Comparison of ENCODE assay signal across 20 cellular contexts in genomic region chr19:11426656-11427055, GRCh38. TPM values are rescaled to one million over a fixed set of nuclear protein-coding genes. Genes with fewer than 3 reads are reported as not detected.
DNase-seq lines count a peak whose midpoint lies in the region; ATAC-seq, FAIRE-seq and TF ChIP-seq lines count a peak whose summit lies in the region.
"Had no signal": no experiment of that assay in that cellular context is flagged by ENCODE, and none has a peak within 500 bp of the region (broad histone marks: within the 10 kb centered on the region; RNA-seq: fewer than 3 reads in every experiment).

No MANE protein-coding gene starts in this region.

- peak; percentile 34 for DNase-seq in natural killer cell treated with Interleukin-12 subunit alpha and Interleukin-12 subunit beta and Interleukin-15 and Interleukin-18, amount 100 ng/mL, for 72 hours (ENCODE audit: low spot score)
- DNase-seq in natural killer cell (no peak), K562 (ENCODE audit: extremely low read depth in 1 of 4, low spot score in 3 of 4) (peak in 1 of 4 experiments; percentile 2), medulla oblongata (ENCODE audit: extremely low spot score) (no peak), pons (ENCODE audit: low spot score) (no peak)
- DNase-seq: CD4-positive, CD25-positive, alpha-beta regulatory T cell; CD8-positive, alpha-beta memory T cell; COR-L47; DMS 273 treated with DMSO at 0.1 percent for 48 hours; DMS53; DND-41; EL had no signal

- no peaks in the 10 kb centered on the region for H3K36me3 ChIP-seq in K562 (ENCODE audit: control insufficient read depth, insufficient read depth, low read length)
- H3K36me3 ChIP-seq: BLaER1 treated with 17β-estradiol and CSF1 and Interleukin-3, amounts not matched to agents 10 nM and 100 nM had no signal

- H3K36me3 Mint-ChIP-seq in natural killer cell treated with Interleukin-12 subunit alpha and Interleukin-12 subunit beta and Interleukin-15 and Interleukin-18, amount 100 ng/mL, for 72 hours, result no peaks in the 10 kb centered on the region
- no peaks in the 10 kb centered on the region for H3K36me3 Mint-ChIP-seq in natural killer cell
- H3K36me3 Mint-ChIP-seq: CD4-positive, CD25-positive, alpha-beta regulatory T cell; CD8-positive, alpha-beta memory T cell had no signal

- no peak overlapping the region for H3K27ac Mint-ChIP-seq in natural killer cell treated with Interleukin-12 subunit alpha and Interleukin-12 subunit beta and Interleukin-15 and Interleukin-18, amount 100 ng/mL, for 72 hours
- no peak overlapping the region for H3K27ac Mint-ChIP-seq in natural killer cell
- H3K27ac Mint-ChIP-seq: B cell; CD4-positive, CD25-positive, alpha-beta regulatory T cell; CD8-positive, alpha-beta memory T cell had no signal

- TF ChIP-seq EP300 in K562 (IDR thresholded peaks at IDR 0.05; ENCODE audit: low read length), result no peak

- TF ChIP-seq RAD21 in K562 (CRISPR knock-in tag; conservative IDR thresholded peaks at IDR 0.05 in 1 of 2, IDR thresholded peaks at IDR 0.05 in 1 of 2), result no peak

- no peak for ATAC-seq in natural killer cell treated with Interleukin-12 subunit alpha and Interleukin-12 subunit beta and Interleukin-15 and Interleukin-18, amount 100 ng/mL, for 72 hours
- ATAC-seq in natural killer cell (no peak), K562 (no peak)
- ATAC-seq: GM12878, HCT116 had no signal

- no peak overlapping the region for H3K4me2 ChIP-seq in K562 (ENCODE audit: insufficient read depth, low read length)
- H3K4me2 ChIP-seq: BLaER1 treated with 17β-estradiol and CSF1 and Interleukin-3, amounts not matched to agents 10 nM and 100 nM; KMS-11 had no signal

- CTCF ChIA-PET in K562 (lab: Yijun Ruan, JAX; ENCODE audit: low intra/inter-chr PET ratio), result no interaction called here

- H3K4me1 Mint-ChIP-seq in natural killer cell treated with Interleukin-12 subunit alpha and Interleukin-12 subunit beta and Interleukin-15 and Interleukin-18, amount 100 ng/mL, for 72 hours (ENCODE audit: low read depth in 2 of 2), result peaks cover 14 to 17% of the 10 kb centered on the region in 2 donors
- peaks cover 18 to 24% of the 10 kb centered on the region in 2 donors for H3K4me1 Mint-ChIP-seq in natural killer cell

- 0 out of 2 replicates have a peak overlapping the region, but pooled peaks have one; percentile 14 for H2AFZ ChIP-seq in K562 (ENCODE audit: low read depth, low read length)

- no peaks in the 10 kb centered on the region; the same call in 1 of the 2 replicates for H3K9me3 ChIP-seq in K562 (replicated peaks; ENCODE audit: control insufficient read depth, insufficient read depth, low read depth, low read length)

- H3K27ac ChIP-seq in K562 (ENCODE audit: extremely low read depth, low read depth, low read length), result no peak overlapping the region
- H3K27ac ChIP-seq: BLaER1 treated with 17β-estradiol and CSF1 and Interleukin-3, amounts not matched to agents 10 nM and 100 nM; KMS-11 had no signal

- no peak for TF ChIP-seq POLR2A in K562 (conservative IDR thresholded peaks at IDR 0.05)

- 66% methylated on average over 16 of the region's 19 CpGs for WGBS in K562 (ENCODE audit: insufficient coverage, low coverage, missing lambda C conversion rate)

- H3K9ac ChIP-seq in K562 (ENCODE audit: insufficient read depth in 1 of 2, low read depth in 2 of 2, low read length in 2 of 2), result peak overlapping the region in 1 of 2 experiments; percentile 61; a peak in 2 of 4 replicates
- H3K9ac ChIP-seq: BLaER1 treated with 17β-estradiol and CSF1 and Interleukin-3, amounts not matched to agents 10 nM and 100 nM; KMS-11 had no signal

- no peak overlapping the region for H3K4me3 ChIP-seq in K562
- H3K4me3 ChIP-seq: BLaER1 treated with 17β-estradiol and CSF1 and Interleukin-3, amounts not matched to agents 10 nM and 100 nM; GM12878 had no signal

- no peaks in the 10 kb centered on the region for H4K20me1 ChIP-seq in K562 (replicated peaks; ENCODE audit: control insufficient read depth, insufficient read depth, low read length)

- H3K9me1 ChIP-seq in K562 (ENCODE audit: control insufficient read depth, insufficient read depth, low read length), result no peaks in the 10 kb centered on the region

- intact Hi-C loops in natural killer cell (cut with micrococcal nuclease) (no loop called here), K562 (cut with micrococcal nuclease) (no loop called here)

- no peaks in the 10 kb centered on the region for H3K27me3 ChIP-seq in K562 (ENCODE audit: control insufficient read depth in 2 of 2, insufficient read depth in 2 of 2, low read length in 2 of 2)

- H3K4me3 Mint-ChIP-seq in natural killer cell treated with Interleukin-12 subunit alpha and Interleukin-12 subunit beta and Interleukin-15 and Interleukin-18, amount 100 ng/mL, for 72 hours, result no peak overlapping the region
- H3K4me3 Mint-ChIP-seq in natural killer cell, result no peak overlapping the region
- H3K4me3 Mint-ChIP-seq: B cell; CD4-positive, CD25-positive, alpha-beta regulatory T cell; CD8-positive, alpha-beta memory T cell had no signal

- POLR2A ChIA-PET in K562 (lab: Yijun Ruan, JAX), result interaction anchor here (0.6 kb wide), 2 partner anchors 101 to 171 kb away, joined by 3 to 5 read pairs; no protein-coding TSS in a partner anchor

- TF ChIP-seq CTCF in natural killer cell (IDR thresholded peaks at IDR 0.05) (no peak), K562 (IDR thresholded peaks at IDR 0.05 in 2 of 3, conservative IDR thresholded peaks at IDR 0.05 in 1 of 3; ENCODE audit: insufficient read depth in 2 of 3, low read depth in 1 of 3, low read length in 3 of 3) (no peak)

- no peaks in the 10 kb centered on the region for H3K9me3 Mint-ChIP-seq in natural killer cell treated with Interleukin-12 subunit alpha and Interleukin-12 subunit beta and Interleukin-15 and Interleukin-18, amount 100 ng/mL, for 72 hours
- no peaks in the 10 kb centered on the region for H3K9me3 Mint-ChIP-seq in natural killer cell
- H3K9me3 Mint-ChIP-seq: CD4-positive, CD25-positive, alpha-beta regulatory T cell; CD8-positive, alpha-beta memory T cell had no signal

- no peaks in the 10 kb centered on the region for H3K79me2 ChIP-seq in K562 (ENCODE audit: control insufficient read depth, insufficient read depth, low read length)

- H3K27me3 Mint-ChIP-seq in natural killer cell treated with Interleukin-12 subunit alpha and Interleukin-12 subunit beta and Interleukin-15 and Interleukin-18, amount 100 ng/mL, for 72 hours, result peaks cover 13 to 14% of the 10 kb centered on the region in 2 donors
- peaks cover 14 to 16% of the 10 kb centered on the region in 2 donors for H3K27me3 Mint-ChIP-seq in natural killer cell (ENCODE audit: low read depth in 2 of 2)

- in situ Hi-C loops in K562 (cut with MboI), result no loop called here

- FAIRE-seq in K562 (lab: Jason Lieb, UNC), result no peak
- FAIRE-seq: GM12878, GM19239 had no signal

- BruUV-seq in K562 (replicated peaks; lab: Mats Ljungman, UMichigan), result no TSS peak

- peaks cover 0 to 38% of the 10 kb centered on the region in 2 experiments; a peak in 3 of 5 replicates for H3K4me1 ChIP-seq in K562 (replicated peaks in 1 of 2; ENCODE audit: control insufficient read depth in 2 of 2, insufficient read depth in 2 of 2, low read length in 2 of 2)

RNA-seq across cellular contexts. Expression of gene RGL3, which starts 7.5 kb away (rescaled TPM):
- not detected for total RNA-seq in natural killer cell treated with Interleukin-12 subunit alpha and Interleukin-12 subunit beta and Interleukin-15 and Interleukin-18, amount 100 ng/mL, for 72 hours
- total RNA-seq in natural killer cell (under 1 TPM in 1 of 3 donors, not detected in 2; 0.48 TPM), K562 (2014; rRNA removed) (0.16 and 0.32 TPM in 2 replicates), K562 (2014; rRNA removed; fragmentation: Illumina TruSeq; extraction: Trizol) (not detected in 2 replicates), K562 (2015; rRNA removed; fragmentation: Illumina TruSeq; extraction: Trizol) (0.11 TPM in 1 of 2 replicates, not detected in the other), K562 (2021) (0.40 and 0.58 TPM in 2 replicates)
- 1.2 and 4.6 TPM in 2 replicates for total RNA-seq in K562 (2011; cell fraction: chromatin; rRNA removed; ENCODE audit: low replicate concordance)
- total RNA-seq in K562 (2011; cell fraction: nucleolus; rRNA removed), result 1.3 and 1.5 TPM in 2 replicates
- total RNA-seq in K562 (2011; cell fraction: nucleoplasm; rRNA removed), result 0.38 and 2.1 TPM in 2 replicates
- polyA plus RNA-seq in K562 (2011; rRNA removed) (0.26 and 0.61 TPM in 2 replicates), K562 (2014; fragmentation: Illumina TruSeq; extraction: Trizol) (0.22 TPM in 2 replicates), K562 (2014; fragmentation: Nextera tagmentation; extraction: Ambion mirVana) (not detected), K562 (2014; rRNA removed) (0.09 and 0.12 TPM in 2 replicates)
- polyA plus RNA-seq in K562 (2011; cell fraction: cytosol; rRNA removed), result 0.34 and 0.40 TPM in 2 replicates
- 2.1 and 3.0 TPM in 2 replicates for polyA plus RNA-seq in K562 (2011; cell fraction: nucleus; rRNA removed)
- polyA plus RNA-seq in K562 (2012), result 0.52 and 1.4 TPM in 2 replicates
- polyA minus RNA-seq in K562 (2011; rRNA and poly(A)+ RNA removed), result 0.14 TPM in 1 of 2 replicates, not detected in the other
- polyA minus RNA-seq in K562 (2011; cell fraction: cytosol; rRNA and poly(A)+ RNA removed), result 2.7 TPM in 1 of 2 replicates, not detected in the other
- 0.33 and 0.67 TPM in 2 replicates for polyA minus RNA-seq in K562 (2011; cell fraction: nucleus; rRNA and poly(A)+ RNA removed)
- total RNA-seq: CD4-positive, CD25-positive, alpha-beta regulatory T cell; CD8-positive, alpha-beta memory T cell; G401; GM12878; H4 had no signal
- polyA plus RNA-seq: CD4-positive, CD25-positive, alpha-beta regulatory T cell; CD8-positive, alpha-beta memory T cell; GM12878 had no signal

RNA-seq across cellular contexts. Expression of gene ODAD3, which starts 8.3 kb away (rescaled TPM):
- not detected for total RNA-seq in natural killer cell treated with Interleukin-12 subunit alpha and Interleukin-12 subunit beta and Interleukin-15 and Interleukin-18, amount 100 ng/mL, for 72 hours
- total RNA-seq in natural killer cell (not detected), K562 (2014; rRNA removed) (0.08 and 0.14 TPM in 2 replicates), K562 (2014; rRNA removed; fragmentation: Illumina TruSeq; extraction: Trizol) (0.11 TPM in 1 of 2 replicates, not detected in the other), K562 (2015; rRNA removed; fragmentation: Illumina TruSeq; extraction: Trizol) (0.08 TPM in 1 of 2 replicates, not detected in the other), K562 (2021) (0.18 and 0.51 TPM in 2 replicates)
- total RNA-seq in K562 (2011; cell fraction: chromatin; rRNA removed; ENCODE audit: low replicate concordance), result 0.25 and 0.74 TPM in 2 replicates
- total RNA-seq in K562 (2011; cell fraction: nucleolus; rRNA removed), result 0.26 and 1.2 TPM in 2 replicates
- total RNA-seq in K562 (2011; cell fraction: nucleoplasm; rRNA removed), result 0.29 TPM in 1 of 2 replicates, not detected in the other
- polyA plus RNA-seq in K562 (2011; rRNA removed) (0.19 TPM in 1 of 2 replicates, not detected in the other), K562 (2014; fragmentation: Illumina TruSeq; extraction: Trizol) (0.08 and 0.12 TPM in 2 replicates), K562 (2014; fragmentation: Nextera tagmentation; extraction: Ambion mirVana) (under 1 TPM; 0.07 to 0.18 TPM), K562 (2014; rRNA removed) (0.72 and 1.5 TPM in 2 replicates)
- polyA plus RNA-seq in K562 (2011; cell fraction: cytosol; rRNA removed), result 0.12 TPM in 2 replicates
- polyA plus RNA-seq in K562 (2011; cell fraction: nucleus; rRNA removed), result 0.54 and 0.66 TPM in 2 replicates
- 0.16 and 0.19 TPM in 2 replicates for polyA plus RNA-seq in K562 (2012)
- not detected in 2 replicates for polyA minus RNA-seq in K562 (2011; rRNA and poly(A)+ RNA removed)
- not detected in 2 replicates for polyA minus RNA-seq in K562 (2011; cell fraction: cytosol; rRNA and poly(A)+ RNA removed)
- polyA minus RNA-seq in K562 (2011; cell fraction: nucleus; rRNA and poly(A)+ RNA removed), result 0.13 and 0.22 TPM in 2 replicates
- total RNA-seq: CD4-positive, CD25-positive, alpha-beta regulatory T cell had no signal
- polyA plus RNA-seq: CD4-positive, CD25-positive, alpha-beta regulatory T cell; CD8-positive, alpha-beta memory T cell had no signal

RNA-seq across cellular contexts. Expression of gene PRKCSH, which starts 8.8 kb away (rescaled TPM):
- total RNA-seq in natural killer cell treated with Interleukin-12 subunit alpha and Interleukin-12 subunit beta and Interleukin-15 and Interleukin-18, amount 100 ng/mL, for 72 hours, result 100 to 1,000 TPM; 303 to 321 TPM
- total RNA-seq in natural killer cell (100 to 1,000 TPM; 320 to 367 (median 327) TPM), K562 (2014; rRNA removed) (99.4 and 135 TPM in 2 replicates), K562 (2014; rRNA removed; fragmentation: Illumina TruSeq; extraction: Trizol) (25.6 and 28.4 TPM in 2 replicates), K562 (2015; rRNA removed; fragmentation: Illumina TruSeq; extraction: Trizol) (48.1 and 52.1 TPM in 2 replicates), K562 (2021) (297 and 303 TPM in 2 replicates)
- total RNA-seq in K562 (2011; cell fraction: chromatin; rRNA removed; ENCODE audit: low replicate concordance), result 161 and 438 TPM in 2 replicates
- total RNA-seq in K562 (2011; cell fraction: nucleolus; rRNA removed), result 419 and 446 TPM in 2 replicates
- 236 and 271 TPM in 2 replicates for total RNA-seq in K562 (2011; cell fraction: nucleoplasm; rRNA removed)
- polyA plus RNA-seq in K562 (2011; rRNA removed) (39.1 and 96.2 TPM in 2 replicates), K562 (2014; fragmentation: Illumina TruSeq; extraction: Trizol) (155 and 235 TPM in 2 replicates), K562 (2014; fragmentation: Nextera tagmentation; extraction: Ambion mirVana) (1 to 10 TPM; 2.3 to 6.9 TPM), K562 (2014; rRNA removed) (76.5 and 88.9 TPM in 2 replicates)
- 68.3 and 79.6 TPM in 2 replicates for polyA plus RNA-seq in K562 (2011; cell fraction: cytosol; rRNA removed)
- 221 and 243 TPM in 2 replicates for polyA plus RNA-seq in K562 (2011; cell fraction: nucleus; rRNA removed)
- 242 and 451 TPM in 2 replicates for polyA plus RNA-seq in K562 (2012)
- polyA minus RNA-seq in K562 (2011; rRNA and poly(A)+ RNA removed), result 31.6 and 32.5 TPM in 2 replicates
- polyA minus RNA-seq in K562 (2011; cell fraction: cytosol; rRNA and poly(A)+ RNA removed), result 147 and 227 TPM in 2 replicates
- polyA minus RNA-seq in K562 (2011; cell fraction: nucleus; rRNA and poly(A)+ RNA removed), result 56.5 and 75.8 TPM in 2 replicates

RNA-seq across cellular contexts. Expression of gene EPOR, which starts 42.5 kb away (rescaled TPM):
- 1 to 10 TPM; 3.0 to 5.1 TPM for total RNA-seq in natural killer cell treated with Interleukin-12 subunit alpha and Interleukin-12 subunit beta and Interleukin-15 and Interleukin-18, amount 100 ng/mL, for 72 hours
- total RNA-seq in natural killer cell (10 to 100 TPM in 2 of 3 donors, 1 to 10 TPM in 1; 7.6 to 10.7 (median 10.3) TPM), K562 (2014; rRNA removed) (10.0 and 14.7 TPM in 2 replicates), K562 (2014; rRNA removed; fragmentation: Illumina TruSeq; extraction: Trizol) (2.8 and 3.3 TPM in 2 replicates), K562 (2015; rRNA removed; fragmentation: Illumina TruSeq; extraction: Trizol) (5.0 and 5.2 TPM in 2 replicates), K562 (2021) (14.1 and 15.6 TPM in 2 replicates)
- total RNA-seq in K562 (2011; cell fraction: chromatin; rRNA removed; ENCODE audit: low replicate concordance), result 15.0 and 49.1 TPM in 2 replicates
- 46.8 and 47.2 TPM in 2 replicates for total RNA-seq in K562 (2011; cell fraction: nucleolus; rRNA removed)
- 28.8 and 30.8 TPM in 2 replicates for total RNA-seq in K562 (2011; cell fraction: nucleoplasm; rRNA removed)
- polyA plus RNA-seq in K562 (2011; rRNA removed) (8.7 and 9.2 TPM in 2 replicates), K562 (2014; fragmentation: Illumina TruSeq; extraction: Trizol) (8.5 and 8.9 TPM in 2 replicates), K562 (2014; fragmentation: Nextera tagmentation; extraction: Ambion mirVana) (1 to 10 TPM; 1.3 TPM), K562 (2014; rRNA removed) (17.0 and 17.9 TPM in 2 replicates)
- polyA plus RNA-seq in K562 (2011; cell fraction: cytosol; rRNA removed), result 7.9 and 28.0 TPM in 2 replicates
- 17.3 and 44.3 TPM in 2 replicates for polyA plus RNA-seq in K562 (2011; cell fraction: nucleus; rRNA removed)
- 11.3 and 13.7 TPM in 2 replicates for polyA plus RNA-seq in K562 (2012)
- 1.9 and 4.3 TPM in 2 replicates for polyA minus RNA-seq in K562 (2011; rRNA and poly(A)+ RNA removed)
- 6.1 and 8.2 TPM in 2 replicates for polyA minus RNA-seq in K562 (2011; cell fraction: cytosol; rRNA and poly(A)+ RNA removed)
- 5.2 and 6.9 TPM in 2 replicates for polyA minus RNA-seq in K562 (2011; cell fraction: nucleus; rRNA and poly(A)+ RNA removed)

RNA-seq across cellular contexts. Expression of gene SWSAP1, which starts 52.2 kb away (rescaled TPM):
- 1 to 10 TPM; 1.6 to 3.0 TPM for total RNA-seq in natural killer cell treated with Interleukin-12 subunit alpha and Interleukin-12 subunit beta and Interleukin-15 and Interleukin-18, amount 100 ng/mL, for 72 hours
- total RNA-seq in natural killer cell, result 1 to 10 TPM; 2.1 to 2.9 (median 2.8) TPM
- 1.5 and 2.6 TPM in 2 replicates for total RNA-seq in K562 (2011; cell fraction: chromatin; rRNA removed; ENCODE audit: low replicate concordance)
- 2.6 and 3.5 TPM in 2 replicates for total RNA-seq in K562 (2011; cell fraction: nucleolus; rRNA removed)
- 2.3 and 3.1 TPM in 2 replicates for total RNA-seq in K562 (2011; cell fraction: nucleoplasm; rRNA removed)
- 2.8 and 3.9 TPM in 2 replicates for total RNA-seq in K562 (2014; rRNA removed)
- total RNA-seq in K562 (2014; rRNA removed; fragmentation: Illumina TruSeq; extraction: Trizol), result 0.77 and 0.80 TPM in 2 replicates
- total RNA-seq in K562 (2015; rRNA removed; fragmentation: Illumina TruSeq; extraction: Trizol), result 1.9 and 2.3 TPM in 2 replicates
- 2.5 and 3.0 TPM in 2 replicates for total RNA-seq in K562 (2021)
- 1.3 and 1.8 TPM in 2 replicates for polyA plus RNA-seq in K562 (2011; rRNA removed)
- polyA plus RNA-seq in K562 (2011; cell fraction: cytosol; rRNA removed), result 1.9 and 3.2 TPM in 2 replicates
- 1.2 and 1.3 TPM in 2 replicates for polyA plus RNA-seq in K562 (2011; cell fraction: nucleus; rRNA removed)
- 2.9 and 3.1 TPM in 2 replicates for polyA plus RNA-seq in K562 (2012)
- polyA plus RNA-seq in K562 (2014; fragmentation: Illumina TruSeq; extraction: Trizol), result 1.7 and 2.6 TPM in 2 replicates
- polyA plus RNA-seq in K562 (2014; fragmentation: Nextera tagmentation; extraction: Ambion mirVana), result under 1 TPM; 0.18 to 0.73 TPM
- polyA plus RNA-seq in K562 (2014; rRNA removed), result 2.0 and 4.3 TPM in 2 replicates
- 0.51 and 0.67 TPM in 2 replicates for polyA minus RNA-seq in K562 (2011; rRNA and poly(A)+ RNA removed)
- 0.48 TPM in 1 of 2 replicates, not detected in the other for polyA minus RNA-seq in K562 (2011; cell fraction: cytosol; rRNA and poly(A)+ RNA removed)
- polyA minus RNA-seq in K562 (2011; cell fraction: nucleus; rRNA and poly(A)+ RNA removed), result 0.54 and 2.1 TPM in 2 replicates
